ENCODE assay signal across 10 cellular contexts in the genomic region with DNA sequence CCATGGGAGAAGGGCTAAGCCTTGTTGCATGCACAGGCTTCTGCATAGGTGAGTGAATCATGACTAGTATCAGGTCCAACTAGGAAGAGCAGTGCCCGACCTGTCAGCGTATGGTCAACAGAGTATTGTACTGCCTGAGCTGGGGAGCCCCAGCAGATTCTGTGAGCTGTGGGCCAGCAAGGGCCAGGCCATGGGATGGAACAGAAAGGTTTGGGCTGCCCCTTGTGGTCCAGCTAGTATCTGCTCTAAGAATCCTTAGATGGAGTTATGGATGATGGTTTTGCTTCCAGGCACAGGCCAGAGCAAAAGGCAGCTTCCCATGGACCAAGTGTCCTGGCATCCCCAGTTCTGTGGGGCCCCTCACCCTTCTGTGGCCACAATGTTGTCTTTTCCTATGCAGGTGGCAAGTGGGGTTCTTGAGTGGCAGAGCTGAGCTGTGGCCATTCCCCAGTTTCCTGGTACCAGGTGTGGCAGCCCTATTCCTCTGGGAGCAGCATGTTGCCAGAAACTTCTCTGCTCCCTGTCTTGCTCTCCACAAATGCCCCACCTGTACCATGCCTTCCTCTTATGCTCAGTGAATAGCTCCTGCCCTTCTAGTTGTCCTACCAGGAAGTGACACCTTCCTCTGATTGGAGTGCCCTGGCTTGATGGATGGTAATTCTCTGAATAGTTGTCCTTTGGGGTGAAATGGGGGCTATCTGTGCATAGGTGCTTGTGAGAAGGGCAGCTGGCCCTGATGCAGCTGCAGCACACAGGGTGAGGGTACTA. TPM values are rescaled to one million over a fixed set of nuclear protein-coding genes. Genes with fewer than 3 reads are reported as not detected.
DNase-seq lines count a peak whose midpoint lies in the region; ATAC-seq and TF ChIP-seq lines count a peak whose summit lies in the region.
"Not testable (repeated sequence)": the region's sequence is repeated elsewhere in the genome, so short reads cannot be mapped to it uniquely, and the experiment has no call there.
"Had no signal": no experiment of that assay in that cellular context is flagged by ENCODE, and none has a peak within 500 bp of the region (broad histone marks: within the 10 kb centered on the region; RNA-seq: fewer than 3 reads in every experiment).

No MANE protein-coding gene starts in this region.

- intact Hi-C loops in left colon (cut with DNase I, micrococcal nuclease); mucosa of descending colon (cut with DNase I, micrococcal nuclease): not testable (repeated sequence)

- ATAC-seq in GM23338 (peak; percentile 82), RWPE2 (ENCODE audit: low read depth) (peak; percentile 45; the same call in 2 of the 3 replicates), left colon (peak; percentile 68), mucosa of descending colon (peak; percentile 58)
- ATAC-seq in stimulated activated memory B cell treated with anti-CD40 and anti-IgM and Interleukin-4, amounts not matched to agents 10 μg/mL and 1 μg/mL and 100 μg/mL, for 72 hours = peak; percentile 31

- not testable (repeated sequence) for H3K27me3 ChIP-seq in GM23338 (ENCODE audit: insufficient read depth); RWPE2 (ENCODE audit: insufficient read depth, poor library complexity, severe bottlenecking)

- not testable (repeated sequence) for H3K27me3 Mint-ChIP-seq in GM23338 (ENCODE audit: insufficient read depth, low read depth, poor library complexity)
- H3K27me3 Mint-ChIP-seq in stimulated activated memory B cell treated with anti-CD40 and anti-IgM and Interleukin-4, amounts not matched to agents 10 μg/mL and 1 μg/mL and 100 μg/mL, for 72 hours = peaks cover 11% of the 10 kb centered on the region

- H3K79me2 ChIP-seq in GM23338 (replicated peaks; ENCODE audit: insufficient read depth) = not testable (repeated sequence)

- H3K4me1 ChIP-seq in GM23338 (ENCODE audit: insufficient read depth); RWPE2 (ENCODE audit: insufficient read depth, poor library complexity, severe bottlenecking); mucosa of descending colon (ENCODE audit: low read depth): not testable (repeated sequence)

- H3K4me2 ChIP-seq in GM23338 = not testable (repeated sequence)

- H3K36me3 ChIP-seq in GM23338 (ENCODE audit: insufficient read depth); RWPE2 (ENCODE audit: low read depth); mucosa of descending colon (ENCODE audit: low read depth): not testable (repeated sequence)

- not testable (repeated sequence) for H3K4me1 Mint-ChIP-seq in GM23338; stimulated activated memory B cell treated with anti-CD40 and anti-IgM and Interleukin-4, amounts not matched to agents 10 μg/mL and 1 μg/mL and 100 μg/mL, for 72 hours

- H3K27ac ChIP-seq in GM23338 (ENCODE audit: low read depth); RWPE2 (ENCODE audit: poor library complexity, severe bottlenecking): not testable (repeated sequence)

- H3K9me3 ChIP-seq in RWPE2 (ENCODE audit: severe bottlenecking); mucosa of descending colon: not testable (repeated sequence)

- not testable (repeated sequence) for H3K27ac Mint-ChIP-seq in GM23338; stimulated activated memory B cell treated with anti-CD40 and anti-IgM and Interleukin-4, amounts not matched to agents 10 μg/mL and 1 μg/mL and 100 μg/mL, for 72 hours

- DNase-seq in GM23338 (ENCODE audit: low spot score); left colon; mucosa of descending colon: not testable (repeated sequence)
- DNase-seq in RWPE2 (ENCODE audit: low spot score) (peak; percentile 9), cerebellar cortex (ENCODE audit: low spot score) (peak; percentile 16)

- not testable (repeated sequence) for H3K9me3 Mint-ChIP-seq in GM23338; stimulated activated memory B cell treated with anti-CD40 and anti-IgM and Interleukin-4, amounts not matched to agents 10 μg/mL and 1 μg/mL and 100 μg/mL, for 72 hours

- H3K4me3 ChIP-seq in GM23338; RWPE2 (ENCODE audit: severe bottlenecking); mucosa of descending colon: not testable (repeated sequence)

- not testable (repeated sequence) for H3K9me2 ChIP-seq in GM23338 (ENCODE audit: insufficient read depth)

- H3K4me3 Mint-ChIP-seq in GM23338; stimulated activated memory B cell treated with anti-CD40 and anti-IgM and Interleukin-4, amounts not matched to agents 10 μg/mL and 1 μg/mL and 100 μg/mL, for 72 hours: not testable (repeated sequence)

- H3F3A ChIP-seq in GM23338 (replicated peaks; ENCODE audit: low read depth) = not testable (repeated sequence)

- not testable (repeated sequence) for H4K20me1 ChIP-seq in GM23338 (replicated peaks; ENCODE audit: insufficient read depth)

- not testable (repeated sequence) for TF ChIP-seq CTCF in GM23338 (conservative IDR thresholded peaks at IDR 0.05; ENCODE audit: low read depth in 2 of 2); RWPE2 (IDR thresholded peaks at IDR 0.05; ENCODE audit: poor library complexity, severe bottlenecking); mucosa of descending colon (IDR thresholded peaks at IDR 0.05)

- H2AFZ ChIP-seq in GM23338 = not testable (repeated sequence)

- H3K36me3 Mint-ChIP-seq in GM23338 (ENCODE audit: low read depth); stimulated activated memory B cell treated with anti-CD40 and anti-IgM and Interleukin-4, amounts not matched to agents 10 μg/mL and 1 μg/mL and 100 μg/mL, for 72 hours: not testable (repeated sequence)

RNA-seq across cellular contexts. Expression of a gene that starts 25.8 kb away (rescaled TPM):
- not detected in 2 replicates for total RNA-seq in GM23338 (2014; rRNA removed; shearing (Covaris generic))
- not detected in 2 replicates for polyA plus RNA-seq in GM23338 (2016; fragmentation: Nextera tagmentation; extraction: Ambion mirVana)
- total RNA-seq in left colon (10 to 100 TPM in 1 of 2 donors, 1 to 10 TPM in 1; 8.3 to 10.6 TPM), mucosa of descending colon (10 to 100 TPM in 2 of 3 donors, 1 to 10 TPM in 1; 4.4 to 22.8 (median 18.9) TPM)
- total RNA-seq: A172; CD4-positive, CD25-positive, alpha-beta regulatory T cell; CD8-positive, alpha-beta memory T cell; HT-29 had no signal
- polyA plus RNA-seq: CD4-positive, CD25-positive, alpha-beta regulatory T cell; CD8-positive, alpha-beta memory T cell had no signal

Comparison
In these comparisons a context has a peak if more than half of its experiments do, and no peak if none do; other contexts are left out.
1. ATAC-seq: peak in every context shown above with its lines; median percentile 82 in GM23338; 68 in left colon; 58 in mucosa of descending colon; 45 in RWPE2; 31 in stimulated activated memory B cell treated with anti-CD40 and anti-IgM and Interleukin-4, amounts not matched to agents 10 μg/mL and 1 μg/mL and 100 μg/mL, for 72 hours.